In the genomic region with DNA sequence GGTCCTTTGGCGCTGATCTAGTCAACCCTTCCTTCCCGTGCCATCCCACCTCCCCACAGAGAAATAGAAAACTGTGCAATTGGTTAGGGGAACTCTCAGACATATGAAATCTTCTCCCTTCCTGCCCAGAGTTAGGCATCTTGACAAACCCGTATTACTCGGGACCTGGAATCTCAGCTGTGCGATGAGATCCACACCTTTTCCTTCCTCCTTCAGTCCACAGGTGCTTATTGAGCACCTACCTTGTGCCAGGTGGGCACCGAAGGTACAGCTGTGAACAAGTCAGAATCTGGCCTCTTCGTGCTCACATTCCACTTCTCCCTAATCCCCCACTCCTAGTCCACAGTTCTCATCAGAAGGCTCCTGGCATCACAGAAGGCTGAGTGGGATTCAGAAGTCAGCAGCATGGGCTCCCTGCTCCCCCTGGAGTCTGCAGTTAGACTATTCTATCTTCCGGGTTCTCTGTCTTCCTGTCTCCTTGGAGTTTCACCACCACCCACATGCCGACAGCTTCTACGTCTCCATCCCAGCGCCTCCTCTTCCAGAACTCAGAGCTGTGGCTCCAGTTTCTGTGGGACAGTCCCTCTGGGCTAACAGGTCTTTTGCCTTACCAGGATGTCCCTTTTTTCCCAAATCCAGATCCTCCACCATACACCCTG, we compare ENCODE assay signal across 11 cellular contexts. TPM values are rescaled to one million over a fixed set of nuclear protein-coding genes. Genes with fewer than 3 reads are reported as not detected.
DNase-seq lines count a peak whose midpoint lies in the region; ATAC-seq, FAIRE-seq and TF ChIP-seq lines count a peak whose summit lies in the region.
"Had no signal": no experiment of that assay in that cellular context is flagged by ENCODE, and none has a peak within 500 bp of the region (broad histone marks: within the 10 kb centered on the region; RNA-seq: fewer than 3 reads in every experiment).

No MANE protein-coding gene starts in this region.

- H3K4me1 ChIP-seq in HepG2 (ENCODE audit: insufficient read depth, low read length) (peaks cover 23% of the 10 kb centered on the region), right lobe of liver (peaks cover 0 to 12% (median 0%) of the 10 kb centered on the region in 4 donors), ectodermal cell (ENCODE audit: control insufficient read depth, insufficient read depth, low read length) (peaks cover 39% of the 10 kb centered on the region), gastroesophageal sphincter (peaks cover 0 to 10% (median 0%) of the 10 kb centered on the region in 3 donors)
- H3K4me1 ChIP-seq: gastrocnemius medialis had no signal

- H3K27ac ChIP-seq in HepG2 (ENCODE audit: extremely low read length, insufficient read depth, low read length) (no peak overlapping the region), right lobe of liver (no peak overlapping the region), ectodermal cell (ENCODE audit: insufficient read depth, low read depth, low read length, poor library complexity, severe bottlenecking) (peak overlapping the region; percentile 2), gastroesophageal sphincter (no peak overlapping the region)
- H3K27ac ChIP-seq: gastrocnemius medialis, lower lobe of right lung had no signal

- H3K36me3 ChIP-seq in HepG2 (replicated peaks in 1 of 2; ENCODE audit: control insufficient read depth in 1 of 2, insufficient read depth in 2 of 2, low read length in 2 of 2), result no peaks in the 10 kb centered on the region
- H3K36me3 ChIP-seq in right lobe of liver, result no peaks in the 10 kb centered on the region
- no peaks in the 10 kb centered on the region for H3K36me3 ChIP-seq in ectodermal cell (ENCODE audit: control insufficient read depth, insufficient read depth, low read length)
- no peaks in the 10 kb centered on the region for H3K36me3 ChIP-seq in MG63
- no peaks in the 10 kb centered on the region for H3K36me3 ChIP-seq in gastroesophageal sphincter
- H3K36me3 ChIP-seq: gastrocnemius medialis, lower lobe of right lung had no signal

- no peaks in the 10 kb centered on the region for H3K79me2 ChIP-seq in HepG2 (ENCODE audit: insufficient read depth, low read length)

- H3K4me3 ChIP-seq in HepG2 (replicated peaks in 1 of 3; ENCODE audit: insufficient read depth in 1 of 3, low read depth in 2 of 3, low read length in 3 of 3) (no peak overlapping the region), right lobe of liver (no peak overlapping the region), ectodermal cell (ENCODE audit: insufficient read depth, low read depth, low read length) (no peak overlapping the region), MG63 (no peak overlapping the region), gastroesophageal sphincter (no peak overlapping the region)
- H3K4me3 ChIP-seq: gastrocnemius medialis, lower lobe of right lung had no signal

- no TSS peak for BruUV-seq in HepG2 (replicated peaks; lab: Mats Ljungman, UMichigan)

- no peak for TF ChIP-seq RAD21 in HepG2 (CRISPR knock-in tag; IDR thresholded peaks at IDR 0.05)

- TF ChIP-seq POLR2A in HepG2 (IDR thresholded peaks at IDR 0.05; ENCODE audit: insufficient read depth in 1 of 2, low read depth in 2 of 2, low read length in 2 of 2), result no peak
- TF ChIP-seq POLR2A in right lobe of liver (IDR thresholded peaks at IDR 0.05), result no peak
- TF ChIP-seq POLR2A in gastroesophageal sphincter (IDR thresholded peaks at IDR 0.05), result no peak

- H3K27me3 ChIP-seq in HepG2 (ENCODE audit: control insufficient read depth in 1 of 2, insufficient read depth in 2 of 2, low read length in 2 of 2), result peaks cover 6 to 50% of the 10 kb centered on the region in 2 experiments; a peak in 4 of 5 replicates
- H3K27me3 ChIP-seq in right lobe of liver, result no peaks in the 10 kb centered on the region
- peaks cover 100% of the 10 kb centered on the region for H3K27me3 ChIP-seq in ectodermal cell (ENCODE audit: control insufficient read depth, insufficient read depth, low read length, poor library complexity, severe bottlenecking)
- no peaks in the 10 kb centered on the region for H3K27me3 ChIP-seq in MG63
- H3K27me3 ChIP-seq in gastroesophageal sphincter, result peaks cover 51% of the 10 kb centered on the region
- H3K27me3 ChIP-seq: gastrocnemius medialis had no signal

- TF ChIP-seq EP300 in HepG2 (IDR thresholded peaks at IDR 0.05; ENCODE audit: low read depth in 2 of 2, low read length in 2 of 2), result no peak
- no peak for TF ChIP-seq EP300 in HepG2 (CRISPR knock-in tag; IDR thresholded peaks at IDR 0.05; ENCODE audit: borderline replicate concordance)
- TF ChIP-seq EP300 in gastroesophageal sphincter (IDR thresholded peaks at IDR 0.05), result no peak

- TF ChIP-seq CTCF in HepG2 (CRISPR knock-in tag; IDR thresholded peaks at IDR 0.05) (no peak), right lobe of liver (IDR thresholded peaks at IDR 0.05) (no peak), gastroesophageal sphincter (IDR thresholded peaks at IDR 0.05) (peak in 1 of 4 experiments; percentile 20)

- H3K9ac ChIP-seq in HepG2 (ENCODE audit: insufficient read depth, low read depth, low read length), result no peak overlapping the region

- H2AFZ ChIP-seq in HepG2 (ENCODE audit: low read length), result no peak overlapping the region

- POLR2A ChIA-PET in HepG2 (lab: Yijun Ruan, JAX), result no interaction called here

- 35% methylated on average over 11 of the region's 11 CpGs for WGBS in HepG2 (ENCODE audit: low lambda C conversion rate)
- WGBS in right lobe of liver (ENCODE audit: insufficient coverage, low coverage, low lambda C conversion rate, missing lambda C conversion rate), result 45% methylated on average over 9 of the region's 11 CpGs
- 51 to 58% methylated on average over 11 of the region's 11 CpGs for WGBS in ectodermal cell, 2 experiments
- whole genome bisulfite sequencing in gastroesophageal sphincter (ENCODE audit: low coverage in 1 of 2), 2 donors, result 20 to 27% methylated on average over 1 to 9 of the region's 11 CpGs

- H3K4me2 ChIP-seq in HepG2 (ENCODE audit: low read depth, low read length), result no peak overlapping the region

- CTCF ChIA-PET in HepG2 (lab: Yijun Ruan, JAX; ENCODE audit: low intra/inter-chr PET ratio, low total read pairs), result interaction anchor here (0.8 to 3.3 kb wide), 6 partner anchors 40 to 86 kb away, joined by 3 to 51 read pairs (median 8); no protein-coding TSS in a partner anchor

- H4K20me1 ChIP-seq in HepG2 (ENCODE audit: insufficient read depth, low read length), result peaks cover 8% of the 10 kb centered on the region

- no peak for FAIRE-seq in HepG2 (lab: Jason Lieb, UNC)

- intact Hi-C loops in HepG2 (cut with micrococcal nuclease; ENCODE audit: unreplicated experiment), result loop anchor here (1.0 kb wide), 2 partner anchors 51 to 81 kb away; no protein-coding TSS in a partner anchor
- intact Hi-C loops in right lobe of liver (cut with DNase I), result loop anchor here (5.0 to 10.0 kb wide), 2 partner anchors 51 to 84 kb away; no protein-coding TSS in a partner anchor

- H3K9me3 ChIP-seq in HepG2 (ENCODE audit: low read length), result no peaks in the 10 kb centered on the region
- H3K9me3 ChIP-seq in right lobe of liver, result no peaks in the 10 kb centered on the region
- H3K9me3 ChIP-seq in ectodermal cell (ENCODE audit: control insufficient read depth, low read length), result no peaks in the 10 kb centered on the region
- H3K9me3 ChIP-seq in MG63, result no peaks in the 10 kb centered on the region
- H3K9me3 ChIP-seq in gastroesophageal sphincter, result no peaks in the 10 kb centered on the region
- H3K9me3 ChIP-seq: gastrocnemius medialis, lower lobe of right lung had no signal

- ATAC-seq in HepG2 (no peak), right lobe of liver (no peak), GM21528 (IDR thresholded peaks at IDR 0.05; ENCODE audit: low FRiP score, unreplicated experiment) (no peak), gastroesophageal sphincter (no peak)

- in situ Hi-C loops in HepG2 (cut with HindIII; ENCODE audit: extremely low pct_ligation_motif_present, low pct_unique_long_range_greater_than_20kb), result loop anchor here (5.0 kb wide), 2 partner anchors 51 to 81 kb away; no protein-coding TSS in a partner anchor

- no peak for DNase-seq in HepG2 (ENCODE audit: low spot score)
- DNase-seq in right lobe of liver, result no peak
- peak; percentile 50 for DNase-seq in NCI-H524 treated with DMSO at 0.1 percent for 48 hours (lab: John Stamatoyannopoulos, UW)
- no peak for DNase-seq in MG63
- no peak for DNase-seq in dermis blood vessel endothelial cell

RNA-seq across cellular contexts. Expression of gene KNCN, which starts 23.0 kb away (rescaled TPM):
- total RNA-seq in HepG2 (2016; rRNA removed; fragmentation: Illumina TruSeq; extraction: Trizol) (not detected in 2 replicates), right lobe of liver (not detected), dermis blood vessel endothelial cell (not detected in 2 replicates), gastroesophageal sphincter (not detected)
- not detected in 2 replicates for total RNA-seq in HepG2 (2016; cell fraction: cytosol; rRNA removed; fragmentation: Illumina TruSeq; extraction: Trizol; ENCODE audit: low read depth)
- not detected in 2 replicates for total RNA-seq in HepG2 (2016; cell fraction: insoluble cytoplasmic fraction; rRNA removed; fragmentation: Illumina TruSeq; extraction: Trizol)
- total RNA-seq in HepG2 (2016; cell fraction: membrane; rRNA removed; fragmentation: Illumina TruSeq; extraction: Trizol), result not detected in 2 replicates
- total RNA-seq in HepG2 (2016; cell fraction: nucleus; rRNA removed; fragmentation: Illumina TruSeq; extraction: Trizol), result not detected in 2 replicates
- not detected in 2 replicates for polyA plus RNA-seq in HepG2 (2011; rRNA removed)
- polyA plus RNA-seq in HepG2 (2011; cell fraction: cytosol; rRNA removed), result not detected in 2 replicates
- not detected in 2 replicates for polyA plus RNA-seq in HepG2 (2011; cell fraction: nucleus; rRNA removed)
- not detected in 2 replicates for polyA plus RNA-seq in HepG2 (2012)
- polyA plus RNA-seq in HepG2 (2016; cell fraction: cytosol; fragmentation: Illumina TruSeq; extraction: Trizol; ENCODE audit: low read depth), result not detected in 2 replicates
- polyA plus RNA-seq in HepG2 (2016; cell fraction: insoluble cytoplasmic fraction; fragmentation: Illumina TruSeq; extraction: Trizol; ENCODE audit: low read depth), result not detected in 2 replicates
- polyA plus RNA-seq in HepG2 (2016; cell fraction: membrane; fragmentation: Illumina TruSeq; extraction: Trizol; ENCODE audit: low read depth), result not detected in 2 replicates
- polyA plus RNA-seq in HepG2 (2016; cell fraction: nucleus; fragmentation: Illumina TruSeq; extraction: Trizol; ENCODE audit: insufficient read depth, low read depth), result not detected in 2 replicates
- not detected in 2 replicates for polyA minus RNA-seq in HepG2 (2011; rRNA and poly(A)+ RNA removed; ENCODE audit: low replicate concordance)
- polyA minus RNA-seq in HepG2 (2011; cell fraction: cytosol; rRNA and poly(A)+ RNA removed), result not detected in 2 replicates
- not detected in 2 replicates for polyA minus RNA-seq in HepG2 (2011; cell fraction: nucleus; rRNA and poly(A)+ RNA removed)
- polyA plus RNA-seq in ectodermal cell (2013, experiment 1 of 4), result not detected
- not detected for polyA plus RNA-seq in ectodermal cell (2013, experiment 2 of 4)
- polyA plus RNA-seq in ectodermal cell (2013, experiment 3 of 4), result not detected
- polyA plus RNA-seq in ectodermal cell (2013, experiment 4 of 4), result not detected
- not detected in 2 replicates for total RNA-seq in MG63 (2014; rRNA removed; shearing (Covaris generic); ENCODE audit: low replicate concordance)
- total RNA-seq: gastrocnemius medialis, lower lobe of right lung, renal cortical epithelial cell had no signal

RNA-seq across cellular contexts. Expression of gene DMBX1, which starts 38.8 kb away (rescaled TPM):
- total RNA-seq in HepG2 (2016; rRNA removed; fragmentation: Illumina TruSeq; extraction: Trizol) (not detected in 2 replicates), right lobe of liver (not detected), dermis blood vessel endothelial cell (not detected in 2 replicates), gastroesophageal sphincter (not detected)
- total RNA-seq in HepG2 (2016; cell fraction: cytosol; rRNA removed; fragmentation: Illumina TruSeq; extraction: Trizol; ENCODE audit: low read depth), result not detected in 2 replicates
- not detected in 2 replicates for total RNA-seq in HepG2 (2016; cell fraction: insoluble cytoplasmic fraction; rRNA removed; fragmentation: Illumina TruSeq; extraction: Trizol)
- not detected in 2 replicates for total RNA-seq in HepG2 (2016; cell fraction: membrane; rRNA removed; fragmentation: Illumina TruSeq; extraction: Trizol)
- total RNA-seq in HepG2 (2016; cell fraction: nucleus; rRNA removed; fragmentation: Illumina TruSeq; extraction: Trizol), result not detected in 2 replicates
- polyA plus RNA-seq in HepG2 (2011; rRNA removed), result not detected in 2 replicates
- not detected in 2 replicates for polyA plus RNA-seq in HepG2 (2011; cell fraction: cytosol; rRNA removed)
- not detected in 2 replicates for polyA plus RNA-seq in HepG2 (2011; cell fraction: nucleus; rRNA removed)
- not detected in 2 replicates for polyA plus RNA-seq in HepG2 (2012)
- polyA plus RNA-seq in HepG2 (2016; cell fraction: cytosol; fragmentation: Illumina TruSeq; extraction: Trizol; ENCODE audit: low read depth), result not detected in 2 replicates
- polyA plus RNA-seq in HepG2 (2016; cell fraction: insoluble cytoplasmic fraction; fragmentation: Illumina TruSeq; extraction: Trizol; ENCODE audit: low read depth), result not detected in 2 replicates
- not detected in 2 replicates for polyA plus RNA-seq in HepG2 (2016; cell fraction: membrane; fragmentation: Illumina TruSeq; extraction: Trizol; ENCODE audit: low read depth)
- polyA plus RNA-seq in HepG2 (2016; cell fraction: nucleus; fragmentation: Illumina TruSeq; extraction: Trizol; ENCODE audit: insufficient read depth, low read depth), result not detected in 2 replicates
- 1.9 TPM in 1 of 2 replicates, not detected in the other for polyA minus RNA-seq in HepG2 (2011; rRNA and poly(A)+ RNA removed; ENCODE audit: low replicate concordance)
- not detected in 2 replicates for polyA minus RNA-seq in HepG2 (2011; cell fraction: cytosol; rRNA and poly(A)+ RNA removed)
- polyA minus RNA-seq in HepG2 (2011; cell fraction: nucleus; rRNA and poly(A)+ RNA removed), result not detected in 2 replicates
- polyA plus RNA-seq in ectodermal cell (2013, experiment 1 of 4), result 19.6 TPM
- polyA plus RNA-seq in ectodermal cell (2013, experiment 2 of 4), result 30.9 TPM
- polyA plus RNA-seq in ectodermal cell (2013, experiment 3 of 4), result 23.8 TPM
- polyA plus RNA-seq in ectodermal cell (2013, experiment 4 of 4), result 21.4 TPM
- total RNA-seq in MG63 (2014; rRNA removed; shearing (Covaris generic); ENCODE audit: low replicate concordance), result not detected in 2 replicates
- total RNA-seq: gastrocnemius medialis, lower lobe of right lung, renal cortical epithelial cell had no signal
